In the genomic region with DNA sequence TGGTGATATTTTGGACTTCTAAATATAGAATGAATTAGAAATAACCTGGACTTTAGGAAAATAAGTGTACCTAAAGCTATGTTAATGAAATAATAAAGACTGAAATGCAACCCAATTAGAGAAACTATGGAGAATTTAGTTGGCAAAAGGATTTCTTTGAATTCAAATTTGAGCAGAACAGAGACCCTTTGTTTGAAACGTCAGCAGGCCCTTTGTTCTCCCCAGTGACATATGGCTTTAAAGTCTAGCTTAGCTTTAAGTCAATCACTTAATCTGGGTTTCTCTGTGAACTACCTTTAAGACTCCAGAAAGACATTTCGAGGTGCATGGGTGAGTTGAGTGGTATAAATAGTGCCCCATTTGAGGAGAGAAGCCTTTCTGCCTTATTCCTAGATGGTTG, we compare ENCODE assay signal across 22 cellular contexts.
DNase-seq lines count a peak whose midpoint lies in the region; TF ChIP-seq lines count a peak whose summit lies in the region.
"Had no signal": no experiment of that assay in that cellular context is flagged by ENCODE, and none has a peak within 500 bp of the region (broad histone marks: within the 10 kb centered on the region; RNA-seq: fewer than 3 reads in every experiment).

No MANE protein-coding gene starts in this region.

- H3K27ac ChIP-seq in neural progenitor cell = no peak overlapping the region
- H3K27ac ChIP-seq in esophagus muscularis mucosa (replicated peaks in 1 of 4) = no peak overlapping the region
- H3K27ac ChIP-seq: 22Rv1, GM23248 had no signal

- H3K9ac ChIP-seq in neural progenitor cell = no peak overlapping the region
- H3K9ac ChIP-seq: GM23248 had no signal

- H3K9me3 ChIP-seq in neural progenitor cell (ENCODE audit: low read depth) (no peaks in the 10 kb centered on the region), esophagus muscularis mucosa (no peaks in the 10 kb centered on the region)

- no peaks in the 10 kb centered on the region for H3K79me2 ChIP-seq in neural progenitor cell (ENCODE audit: low read depth)

- peaks cover 3% of the 10 kb centered on the region for H3K36me3 Mint-ChIP-seq in neural progenitor cell
- H3K36me3 Mint-ChIP-seq: CD14-positive monocyte had no signal

- 72% methylated on average over 2 of the region's 2 CpGs for WGBS in esophagus muscularis mucosa

- peak; percentile 65 for DNase-seq in COLO829 (ENCODE audit: low spot score)
- DNase-seq in NCI-H82 (lab: John Stamatoyannopoulos, UW) = peak; percentile 89
- DNase-seq in foreskin melanocyte = peak; percentile 69
- peak; percentile 62 for DNase-seq in neural progenitor cell (ENCODE audit: low spot score)
- no peak for DNase-seq in AML-193 (lab: John Stamatoyannopoulos, UW)
- no peak for DNase-seq in NCI-H2227 (lab: John Stamatoyannopoulos, UW; ENCODE audit: unreplicated experiment)
- DNase-seq in esophagus muscularis mucosa (ENCODE audit: extremely low spot score) = no peak
- DNase-seq in islet precursor cell = no peak
- DNase-seq: BE2C, DMS153, DND-41, GM23248, H9, HFFc6, KBM-7, MG63, NCI-H1105 treated with DMSO at 0.1 percent for 48 hours, NCI-H2029, NCI-H226, NCI-H510A had no signal

- H4K20me1 ChIP-seq in neural progenitor cell (ENCODE audit: low read depth) = no peaks in the 10 kb centered on the region

- H2AFZ ChIP-seq in neural progenitor cell (replicated peaks) = no peak overlapping the region

- TF ChIP-seq POLR2A in esophagus muscularis mucosa (IDR thresholded peaks at IDR 0.05; ENCODE audit: low read depth) = no peak

- no peak overlapping the region for H3K4me3 Mint-ChIP-seq in neural progenitor cell
- H3K4me3 Mint-ChIP-seq: CD14-positive monocyte, H9, HFFc6 had no signal

- H3K4me3 ChIP-seq in neural progenitor cell (no peak overlapping the region), esophagus muscularis mucosa (no peak overlapping the region)
- H3K4me3 ChIP-seq: GM23248, MG63 had no signal

- H3K4me1 ChIP-seq in neural progenitor cell (peaks cover 38% of the 10 kb centered on the region), esophagus muscularis mucosa (peaks cover 0 to 17% (median 14%) of the 10 kb centered on the region in 4 donors)

- TF ChIP-seq CTCF in neural progenitor cell (IDR thresholded peaks at IDR 0.05) (no peak), esophagus muscularis mucosa (IDR thresholded peaks at IDR 0.05) (no peak)

- peak overlapping the region; percentile 51 for H3K4me2 ChIP-seq in neural progenitor cell

- H3K4me1 Mint-ChIP-seq in neural progenitor cell = peaks cover 39% of the 10 kb centered on the region

- no peak for TF ChIP-seq EP300 in esophagus muscularis mucosa (IDR thresholded peaks at IDR 0.05)

- H3K27me3 ChIP-seq in neural progenitor cell (no peaks in the 10 kb centered on the region), esophagus muscularis mucosa (no peaks in the 10 kb centered on the region)
- H3K27me3 ChIP-seq: BE2C, MG63 had no signal

- H3K36me3 ChIP-seq in neural progenitor cell (no peaks in the 10 kb centered on the region), esophagus muscularis mucosa (no peaks in the 10 kb centered on the region)
- H3K36me3 ChIP-seq: BE2C had no signal

- no peaks in the 10 kb centered on the region for H3K27me3 Mint-ChIP-seq in neural progenitor cell (ENCODE audit: insufficient read depth, low read depth)

- intact Hi-C loops in esophagus muscularis mucosa (cut with DNase I) = no loop called here

- H3K27ac Mint-ChIP-seq in neural progenitor cell = no peak overlapping the region
- H3K27ac Mint-ChIP-seq: CD14-positive monocyte, H9, HFFc6 had no signal

- H3F3A ChIP-seq in neural progenitor cell (ENCODE audit: low read depth) = peaks cover 23% of the 10 kb centered on the region

- peaks cover 6% of the 10 kb centered on the region for H3K9me3 Mint-ChIP-seq in neural progenitor cell
- H3K9me3 Mint-ChIP-seq: H9 had no signal

Comparison
In these comparisons a context has a peak if more than half of its experiments do, and no peak if none do; other contexts are left out.
1. DNase-seq: peak in COLO829 (single experiment), NCI-H82 (single experiment), foreskin melanocyte (single experiment) and neural progenitor cell (single experiment); none in AML-193 (0 of 2), NCI-H2227 (single experiment), esophagus muscularis mucosa (single experiment) and islet precursor cell (single experiment).